In the genomic region with DNA sequence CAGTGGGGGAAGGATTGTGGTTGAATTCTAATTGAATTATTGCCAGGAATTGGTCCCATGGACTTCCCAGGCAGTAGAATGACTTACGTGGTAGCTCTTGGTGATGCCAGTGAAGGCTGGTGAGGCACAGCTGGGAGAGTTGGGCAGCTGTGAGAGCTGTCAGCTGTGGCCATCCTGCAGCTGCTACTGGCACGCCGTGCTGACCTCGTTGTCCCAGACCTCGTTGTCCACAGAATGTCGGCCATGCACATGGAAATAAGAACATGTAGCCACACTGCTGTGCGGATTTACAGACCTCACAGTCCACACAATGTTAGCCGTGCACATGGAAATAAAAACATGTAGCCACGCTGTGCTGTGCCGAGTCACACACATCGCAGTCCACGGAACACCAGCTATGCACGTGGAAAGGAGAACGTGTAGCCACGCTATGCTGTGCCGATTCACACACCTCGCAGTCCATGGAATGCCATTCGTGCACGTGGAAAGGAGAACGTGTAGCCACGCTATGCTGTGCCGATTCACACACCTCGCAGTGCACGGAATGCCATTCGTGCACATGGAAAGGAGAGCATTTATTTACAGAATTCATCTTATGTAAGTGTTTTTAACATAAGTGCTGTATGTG, we compare ENCODE assay signal across 1 cellular context.
TF ChIP-seq lines count a peak whose summit lies in the region.

No MANE protein-coding gene starts in this region.

TF ChIP-seq in WTC11, 78 proteins besides CTCF, POLR2A, EP300 and RAD21 (continued from another document):
- TF ChIP-seq ATF6 (CRISPR knock-in tag; IDR thresholded peaks at IDR 0.05) (no peak), PRDM15 (CRISPR knock-in tag; IDR thresholded peaks at IDR 0.05) (no peak), ZNF138 (CRISPR knock-in tag; conservative IDR thresholded peaks at IDR 0.05) (no peak)
- TF ChIP-seq, protein P1, sequence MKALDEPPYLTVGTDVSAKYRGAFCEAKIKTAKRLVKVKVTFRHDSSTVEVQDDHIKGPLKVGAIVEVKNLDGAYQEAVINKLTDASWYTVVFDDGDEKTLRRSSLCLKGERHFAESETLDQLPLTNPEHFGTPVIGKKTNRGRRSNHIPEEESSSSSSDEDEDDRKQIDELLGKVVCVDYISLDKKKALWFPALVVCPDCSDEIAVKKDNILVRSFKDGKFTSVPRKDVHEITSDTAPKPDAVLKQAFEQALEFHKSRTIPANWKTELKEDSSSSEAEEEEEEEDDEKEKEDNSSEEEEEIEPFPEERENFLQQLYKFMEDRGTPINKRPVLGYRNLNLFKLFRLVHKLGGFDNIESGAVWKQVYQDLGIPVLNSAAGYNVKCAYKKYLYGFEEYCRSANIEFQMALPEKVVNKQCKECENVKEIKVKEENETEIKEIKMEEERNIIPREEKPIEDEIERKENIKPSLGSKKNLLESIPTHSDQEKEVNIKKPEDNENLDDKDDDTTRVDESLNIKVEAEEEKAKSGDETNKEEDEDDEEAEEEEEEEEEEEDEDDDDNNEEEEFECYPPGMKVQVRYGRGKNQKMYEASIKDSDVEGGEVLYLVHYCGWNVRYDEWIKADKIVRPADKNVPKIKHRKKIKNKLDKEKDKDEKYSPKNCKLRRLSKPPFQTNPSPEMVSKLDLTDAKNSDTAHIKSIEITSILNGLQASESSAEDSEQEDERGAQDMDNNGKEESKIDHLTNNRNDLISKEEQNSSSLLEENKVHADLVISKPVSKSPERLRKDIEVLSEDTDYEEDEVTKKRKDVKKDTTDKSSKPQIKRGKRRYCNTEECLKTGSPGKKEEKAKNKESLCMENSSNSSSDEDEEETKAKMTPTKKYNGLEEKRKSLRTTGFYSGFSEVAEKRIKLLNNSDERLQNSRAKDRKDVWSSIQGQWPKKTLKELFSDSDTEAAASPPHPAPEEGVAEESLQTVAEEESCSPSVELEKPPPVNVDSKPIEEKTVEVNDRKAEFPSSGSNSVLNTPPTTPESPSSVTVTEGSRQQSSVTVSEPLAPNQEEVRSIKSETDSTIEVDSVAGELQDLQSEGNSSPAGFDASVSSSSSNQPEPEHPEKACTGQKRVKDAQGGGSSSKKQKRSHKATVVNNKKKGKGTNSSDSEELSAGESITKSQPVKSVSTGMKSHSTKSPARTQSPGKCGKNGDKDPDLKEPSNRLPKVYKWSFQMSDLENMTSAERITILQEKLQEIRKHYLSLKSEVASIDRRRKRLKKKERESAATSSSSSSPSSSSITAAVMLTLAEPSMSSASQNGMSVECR (CRISPR knock-in tag; IDR thresholded peaks at IDR 0.05; ENCODE audit: borderline replicate concordance), result no peak
